ENCODE assay signal across 9 cellular contexts in the genomic region with DNA sequence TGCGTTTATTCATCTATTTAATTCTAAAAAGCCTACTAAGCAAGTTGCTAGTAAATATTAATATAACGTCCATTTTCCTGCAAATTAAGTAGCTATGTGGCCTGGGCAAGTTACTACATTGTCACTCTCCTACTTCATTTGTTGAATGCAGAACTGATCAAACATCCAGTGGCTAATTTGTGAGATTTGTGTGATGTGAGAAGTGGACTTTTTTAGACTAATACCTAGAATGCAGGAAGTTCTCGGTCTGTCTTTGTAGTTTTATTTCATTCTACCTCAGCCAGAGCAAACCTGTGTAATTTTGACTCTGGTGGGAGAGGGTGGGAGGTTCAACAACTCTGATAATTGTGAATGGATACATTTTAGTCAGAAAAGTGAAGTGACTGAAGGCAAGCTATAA. TPM values are rescaled to one million over a fixed set of nuclear protein-coding genes. Genes with fewer than 3 reads are reported as not detected.
DNase-seq lines count a peak whose midpoint lies in the region; ATAC-seq, FAIRE-seq and TF ChIP-seq lines count a peak whose summit lies in the region.
"Had no signal": no experiment of that assay in that cellular context is flagged by ENCODE, and none has a peak within 500 bp of the region (broad histone marks: within the 10 kb centered on the region; RNA-seq: fewer than 3 reads in every experiment).

No MANE protein-coding gene starts in this region.

- peak; percentile 58 for FAIRE-seq in H1 (lab: Jason Lieb, UNC)
- FAIRE-seq: colon had no signal

- H3K4me3 ChIP-seq in MM.1S (ENCODE audit: low read length) = peak overlapping the region; percentile 89
- H3K4me3 ChIP-seq in H1 (ENCODE audit: extremely low read depth in 1 of 4, insufficient read depth in 2 of 4, low read depth in 3 of 4, low read length in 4 of 4) = peak overlapping the region; percentile 90 to 97 (median 94)
- peak overlapping the region; percentile 90 for H3K4me3 ChIP-seq in ovary

- H3K4me2 ChIP-seq in MM.1S (ENCODE audit: low read depth, low read length) = peak overlapping the region; percentile 87
- peak overlapping the region; percentile 80 for H3K4me2 ChIP-seq in H1 (ENCODE audit: insufficient read depth in 1 of 2, low read depth in 2 of 2, low read length in 2 of 2)

- TF ChIP-seq EP300 in H1 (IDR thresholded peaks at IDR 0.05; ENCODE audit: borderline replicate concordance in 1 of 2, low read depth in 2 of 2, low read length in 2 of 2) = no peak
- no peak for TF ChIP-seq EP300 in ovary (IDR thresholded peaks at IDR 0.05)

- no peak overlapping the region for H3K14ac ChIP-seq in H1 (ENCODE audit: insufficient read length)

- H3K4ac ChIP-seq in H1 (replicated peaks; ENCODE audit: insufficient read length, low read depth, low read length) = no peak overlapping the region

- H2BK12ac ChIP-seq in H1 (ENCODE audit: low read depth, low read length) = no peak overlapping the region

- CTCF ChIA-PET in activated CD8-positive, alpha-beta memory T cell treated with anti-CD3 and anti-CD28 coated beads, Interleukin-2, amount 10 ng/mL, durations not matched to agents 7 days and 5 days (lab: Charles Lee) = interaction anchor here (0.8 to 2.3 kb wide), 2 partner anchors 14 to 46 kb away, joined by 3 to 9 read pairs; no protein-coding TSS in a partner anchor
- CTCF ChIA-PET in H1 (lab: Charles Lee; ENCODE audit: partially characterized antibody) = interaction anchor here (1.9 kb wide), 1 partner anchor 230 kb away, joined by 7 read pairs; a partner anchor contains a TSS

- H3K27me3 ChIP-seq in MM.1S (replicated peaks; ENCODE audit: insufficient read depth, low read length) (no peaks in the 10 kb centered on the region), H1 (replicated peaks in 1 of 4; ENCODE audit: control insufficient read depth in 3 of 4, extremely low read depth in 1 of 4, insufficient read depth in 3 of 4, low read length in 3 of 4) (peaks cover 0 to 1% (median 0%) of the 10 kb centered on the region in 4 experiments; a peak in 1 of 7 replicates), ovary (no peaks in the 10 kb centered on the region)

- H4K20me1 ChIP-seq in MM.1S (ENCODE audit: insufficient read depth, low read length) (no peaks in the 10 kb centered on the region), H1 (replicated peaks in 1 of 2; ENCODE audit: control insufficient read depth in 1 of 2, insufficient read depth in 2 of 2, low read length in 2 of 2) (no peaks in the 10 kb centered on the region)

- ATAC-seq in activated CD8-positive, alpha-beta memory T cell treated with anti-CD3 and anti-CD28 coated beads, Interleukin-2, amount 10 ng/mL, durations not matched to agents 7 days and 5 days = no peak
- ATAC-seq in omental fat pad (ENCODE audit: low FRiP score) = no peak

- POLR2A ChIA-PET in H1 (lab: Charles Lee; ENCODE audit: partially characterized antibody) = interaction anchor here (1.3 to 3.1 kb wide), 5 partner anchors 8 to 28 kb away, joined by 3 to 15 read pairs (median 10); a partner anchor contains a TSS

- H3K9me3 Mint-ChIP-seq in activated CD8-positive, alpha-beta memory T cell treated with anti-CD3 and anti-CD28 coated beads, Interleukin-2, amount 10 ng/mL, durations not matched to agents 7 days and 5 days (ENCODE audit: low read depth) = no peaks in the 10 kb centered on the region

- no peak overlapping the region for H3K18ac ChIP-seq in H1 (ENCODE audit: extremely low read depth, low read length)

- peaks cover 40% of the 10 kb centered on the region for H3K79me2 ChIP-seq in MM.1S (ENCODE audit: low read length)
- H3K79me2 ChIP-seq in H1 (ENCODE audit: control insufficient read depth in 1 of 2, insufficient read depth in 2 of 2, low read length in 2 of 2) = peaks cover 4 to 30% of the 10 kb centered on the region in 2 experiments; a peak in 3 of 4 replicates

- peak overlapping the region; percentile 84 for H3K27ac ChIP-seq in MM.1S (ENCODE audit: low read length)
- peak overlapping the region; percentile 92; the same call in 1 of the 2 replicates for H3K27ac ChIP-seq in H1 (ENCODE audit: low read depth, low read length)
- peak overlapping the region; percentile 71 to 78 for H3K27ac ChIP-seq in ovary

- H4K91ac ChIP-seq in H1 (replicated peaks; ENCODE audit: insufficient read length, low read length) = no peak overlapping the region

- no peak overlapping the region for H4K8ac ChIP-seq in H1 (ENCODE audit: extremely low read depth, insufficient read depth, low read length)

- H2AK5ac ChIP-seq in H1 (ENCODE audit: low read depth, low read length) = no peak overlapping the region

- H3K23ac ChIP-seq in H1 (ENCODE audit: insufficient read length) = no peak overlapping the region

- DNase-seq in activated CD8-positive, alpha-beta memory T cell treated with anti-CD3 and anti-CD28 coated beads, Interleukin-2, amount 10 ng/mL, durations not matched to agents 7 days and 5 days = no peak
- DNase-seq in activated CD8-positive, alpha-beta memory T cell treated with anti-CD3 and anti-CD28 coated beads for 24 hours = no peak
- DNase-seq in MM.1S (no peak), H1 (ENCODE audit: low read depth in 1 of 2, low spot score in 2 of 2) (no peak), ovary (no peak), NCI-H1105 (lab: John Stamatoyannopoulos, UW) (no peak), omental fat pad (ENCODE audit: low spot score) (no peak), DMS79 treated with DMSO at 0.1 percent for 48 hours (lab: John Stamatoyannopoulos, UW) (no peak)

- peaks cover 6% of the 10 kb centered on the region for H3K23me2 ChIP-seq in H1 (ENCODE audit: low read depth, low read length)

- peaks cover 15% of the 10 kb centered on the region; the same call in 1 of the 2 replicates for H3K4me1 ChIP-seq in MM.1S (ENCODE audit: low read length)
- no peaks in the 10 kb centered on the region; a peak in 1 of 7 replicates for H3K4me1 ChIP-seq in H1 (replicated peaks in 1 of 4; ENCODE audit: control insufficient read depth in 3 of 4, insufficient read depth in 4 of 4, low read length in 3 of 4)
- H3K4me1 ChIP-seq in ovary (ENCODE audit: insufficient read depth) = no peaks in the 10 kb centered on the region

- no peaks in the 10 kb centered on the region for H3F3A ChIP-seq in MM.1S (ENCODE audit: insufficient read depth, low read length)

- no peak overlapping the region for H2BK15ac ChIP-seq in H1 (ENCODE audit: low read length)

- H2AFZ ChIP-seq in MM.1S (ENCODE audit: low read length) (peak overlapping the region; percentile 98), H1 (ENCODE audit: low read length) (peak overlapping the region; percentile 77)

- TF ChIP-seq POLR2A in H1 (IDR thresholded peaks at IDR 0.05; ENCODE audit: control extremely low read depth in 1 of 2, low read depth in 2 of 2, low read length in 2 of 2) (no peak), ovary (IDR thresholded peaks at IDR 0.05) (no peak)

- no peak overlapping the region for H3K56ac ChIP-seq in H1 (replicated peaks; ENCODE audit: insufficient read length, low read depth, low read length)

- TF ChIP-seq CTCF in MM.1S (IDR thresholded peaks at IDR 0.05; ENCODE audit: low read length) (no peak), H1 (IDR thresholded peaks at IDR 0.05; ENCODE audit: control extremely low read depth in 1 of 3, insufficient read depth in 1 of 3, low read depth in 1 of 3, low read length in 3 of 3) (no peak), ovary (IDR thresholded peaks at IDR 0.05) (no peak), omental fat pad (IDR thresholded peaks at IDR 0.05) (no peak)

- H3K27me3 Mint-ChIP-seq in activated CD8-positive, alpha-beta memory T cell treated with anti-CD3 and anti-CD28 coated beads, Interleukin-2, amount 10 ng/mL, durations not matched to agents 7 days and 5 days = no peaks in the 10 kb centered on the region

- H3K27ac Mint-ChIP-seq in activated CD8-positive, alpha-beta memory T cell treated with anti-CD3 and anti-CD28 coated beads, Interleukin-2, amount 10 ng/mL, durations not matched to agents 7 days and 5 days = peak overlapping the region; percentile 89

- H3K9me3 ChIP-seq in MM.1S (replicated peaks; ENCODE audit: insufficient read depth, low read length) (no peaks in the 10 kb centered on the region), H1 (ENCODE audit: insufficient read depth in 2 of 2, low read depth in 1 of 2, low read length in 1 of 2) (no peaks in the 10 kb centered on the region), ovary (no peaks in the 10 kb centered on the region)

- no peaks in the 10 kb centered on the region for H3K9me2 ChIP-seq in MM.1S (replicated peaks; ENCODE audit: insufficient read depth, low read length)

- 8% methylated on average over 3 of the region's 3 CpGs; no CpG with 5 or more reads in 1 of the 2 experiments for WGBS in H1 (ENCODE audit: extremely low coverage in 1 of 2, insufficient coverage in 1 of 2, insufficient read length in 1 of 2, insufficient replicate concordance in 2 of 2, low coverage in 1 of 2, low lambda C conversion rate in 2 of 2, missing lambda C conversion rate in 1 of 2), 2 experiments
- WGBS in ovary, 3 donors = 1 to 5% (median 2%) methylated on average over 3 of the region's 3 CpGs

- no peak overlapping the region for H2BK120ac ChIP-seq in H1 (replicated peaks; ENCODE audit: low read depth, low read length)

- no peak overlapping the region for H2BK20ac ChIP-seq in H1 (ENCODE audit: low read length)

- H4K5ac ChIP-seq in H1 (ENCODE audit: insufficient read length, low read depth, low read length) = no peak overlapping the region

- peaks cover 38% of the 10 kb centered on the region for H3K4me1 Mint-ChIP-seq in activated CD8-positive, alpha-beta memory T cell treated with anti-CD3 and anti-CD28 coated beads, Interleukin-2, amount 10 ng/mL, durations not matched to agents 7 days and 5 days

- H3K36me3 Mint-ChIP-seq in activated CD8-positive, alpha-beta memory T cell treated with anti-CD3 and anti-CD28 coated beads, Interleukin-2, amount 10 ng/mL, durations not matched to agents 7 days and 5 days = peaks cover 13% of the 10 kb centered on the region

- H3K9ac ChIP-seq in MM.1S (ENCODE audit: low read length) (peak overlapping the region; percentile 92), H1 (replicated peaks in 1 of 4; ENCODE audit: extremely low read depth in 1 of 4, low read depth in 3 of 4, low read length in 3 of 4) (peak overlapping the region; percentile 87 to 93 (median 90))

- no peak overlapping the region for H2BK5ac ChIP-seq in H1 (ENCODE audit: low read depth, low read length)

- peak overlapping the region; percentile 85 for H3K4me3 Mint-ChIP-seq in activated CD8-positive, alpha-beta memory T cell treated with anti-CD3 and anti-CD28 coated beads, Interleukin-2, amount 10 ng/mL, durations not matched to agents 7 days and 5 days

- peaks cover 7% of the 10 kb centered on the region; the same call in 1 of the 2 replicates for H3K36me3 ChIP-seq in MM.1S (replicated peaks; ENCODE audit: insufficient read depth, low read length)
- peaks cover 0 to 30% (median 14%) of the 10 kb centered on the region in 4 experiments; a peak in 4 of 8 replicates for H3K36me3 ChIP-seq in H1 (ENCODE audit: control insufficient read depth in 2 of 4, insufficient read depth in 4 of 4, low read length in 3 of 4)
- no peaks in the 10 kb centered on the region for H3K36me3 ChIP-seq in ovary

- TF ChIP-seq RAD21 in H1 (IDR thresholded peaks at IDR 0.05 in 1 of 2, conservative IDR thresholded peaks at IDR 0.05 in 1 of 2; ENCODE audit: low read depth in 2 of 2, low read length in 2 of 2) = no peak

- intact Hi-C loops in ovary (cut with DNase I) = no loop called here

- H3K79me1 ChIP-seq in H1 (ENCODE audit: low read depth, low read length) = no peaks in the 10 kb centered on the region

RNA-seq across cellular contexts. Expression of a gene that starts 0.8 kb away (rescaled TPM):
- total RNA-seq in activated CD8-positive, alpha-beta memory T cell treated with anti-CD3 and anti-CD28 coated beads, Interleukin-2, amount 10 ng/mL, durations not matched to agents 7 days and 5 days = 10 to 100 TPM; 22.0 to 23.7 TPM
- total RNA-seq in H1 (2021; fragmentation: NEBNext Ultra II Directional; extraction: Animal tissue kit (Norgen Biotek cat#: 25700)) = 29.9 and 30.6 TPM in 2 replicates
- polyA plus RNA-seq in H1 (2011; rRNA removed) = 10.5 and 14.8 TPM in 2 replicates
- 14.2 TPM for polyA plus RNA-seq in H1 (2011; cell fraction: cytosol; rRNA removed)
- 16.7 TPM for polyA plus RNA-seq in H1 (2011; cell fraction: nucleus; rRNA removed)
- polyA plus RNA-seq in H1 (2012, experiment 1 of 2) = 12.9 to 28.4 TPM (median 15.8 TPM) in 4 replicates
- polyA plus RNA-seq in H1 (2012, experiment 2 of 2) = 1.7 TPM
- 33.0 TPM for polyA plus RNA-seq in H1 (2013, experiment 1 of 2)
- 32.2 TPM for polyA plus RNA-seq in H1 (2013, experiment 2 of 2)
- polyA minus RNA-seq in H1 (2011; rRNA and poly(A)+ RNA removed) = 12.4 and 19.0 TPM in 2 replicates
- polyA minus RNA-seq in H1 (2011; cell fraction: cytosol; rRNA and poly(A)+ RNA removed) = 17.8 TPM
- polyA minus RNA-seq in H1 (2011; cell fraction: nucleus; rRNA and poly(A)+ RNA removed) = 42.5 TPM
- total RNA-seq in ovary = 10 to 100 TPM in 6 of 7 donors, 1 to 10 TPM in 1; 10.0 to 20.9 (median 12.7) TPM
- polyA plus RNA-seq in ovary = 10 to 100 TPM in 1 of 2 donors, 1 to 10 TPM in 1; 7.3 to 18.0 TPM
- 10 to 100 TPM; 12.0 to 15.4 (median 13.1) TPM for total RNA-seq in omental fat pad

RNA-seq across cellular contexts. Expression of a gene that starts 27.6 kb away (rescaled TPM):
- total RNA-seq in activated CD8-positive, alpha-beta memory T cell treated with anti-CD3 and anti-CD28 coated beads, Interleukin-2, amount 10 ng/mL, durations not matched to agents 7 days and 5 days = not detected
- not detected in 2 replicates for total RNA-seq in H1 (2021; fragmentation: NEBNext Ultra II Directional; extraction: Animal tissue kit (Norgen Biotek cat#: 25700))
- not detected in 2 replicates for polyA plus RNA-seq in H1 (2011; rRNA removed)
- polyA plus RNA-seq in H1 (2011; cell fraction: cytosol; rRNA removed) = not detected
- polyA plus RNA-seq in H1 (2011; cell fraction: nucleus; rRNA removed) = not detected
- not detected in 4 replicates for polyA plus RNA-seq in H1 (2012, experiment 1 of 2)
- polyA plus RNA-seq in H1 (2012, experiment 2 of 2) = not detected
- not detected for polyA plus RNA-seq in H1 (2013, experiment 1 of 2)
- polyA plus RNA-seq in H1 (2013, experiment 2 of 2) = not detected
- not detected in 2 replicates for polyA minus RNA-seq in H1 (2011; rRNA and poly(A)+ RNA removed)
- not detected for polyA minus RNA-seq in H1 (2011; cell fraction: cytosol; rRNA and poly(A)+ RNA removed)
- not detected for polyA minus RNA-seq in H1 (2011; cell fraction: nucleus; rRNA and poly(A)+ RNA removed)
- 1 to 10 TPM in 1 of 7 donors, under 1 TPM in 4, not detected in 2; 0.28 to 1.4 (median 0.53) TPM for total RNA-seq in ovary
- under 1 TPM in 1 of 2 donors, not detected in 1; 0.28 TPM for polyA plus RNA-seq in ovary
- total RNA-seq in omental fat pad = not detected

RNA-seq across cellular contexts. Expression of a gene that starts 47.3 kb away (rescaled TPM):
- total RNA-seq in activated CD8-positive, alpha-beta memory T cell treated with anti-CD3 and anti-CD28 coated beads, Interleukin-2, amount 10 ng/mL, durations not matched to agents 7 days and 5 days = 10 to 100 TPM in 1 of 2 experiments, 1 to 10 TPM in 1; 9.7 to 13.1 TPM
- 4.8 and 6.7 TPM in 2 replicates for total RNA-seq in H1 (2021; fragmentation: NEBNext Ultra II Directional; extraction: Animal tissue kit (Norgen Biotek cat#: 25700))
- polyA plus RNA-seq in H1 (2011; rRNA removed) (1.4 and 3.0 TPM in 2 replicates), ovary (10 to 100 TPM; 17.6 to 21.4 TPM)
- 2.8 TPM for polyA plus RNA-seq in H1 (2011; cell fraction: cytosol; rRNA removed)
- polyA plus RNA-seq in H1 (2011; cell fraction: nucleus; rRNA removed) = 1.3 TPM
- 3.9 to 6.8 TPM (median 4.6 TPM) in 4 replicates for polyA plus RNA-seq in H1 (2012, experiment 1 of 2)
- 0.75 TPM for polyA plus RNA-seq in H1 (2012, experiment 2 of 2)
- 4.3 TPM for polyA plus RNA-seq in H1 (2013, experiment 1 of 2)
- polyA plus RNA-seq in H1 (2013, experiment 2 of 2) = 4.0 TPM
- polyA minus RNA-seq in H1 (2011; rRNA and poly(A)+ RNA removed) = 2.5 and 5.2 TPM in 2 replicates
- polyA minus RNA-seq in H1 (2011; cell fraction: cytosol; rRNA and poly(A)+ RNA removed) = 1.5 TPM
- polyA minus RNA-seq in H1 (2011; cell fraction: nucleus; rRNA and poly(A)+ RNA removed) = 8.4 TPM
- total RNA-seq in ovary (10 to 100 TPM; 13.1 to 30.3 (median 22.0) TPM), omental fat pad (10 to 100 TPM in 3 of 4 donors, 1 to 10 TPM in 1; 9.4 to 23.5 (median 13.8) TPM)
